9 cellular contexts compared by ENCODE assay signal in genomic region chr5:179620703-179621350, GRCh38. TPM values are rescaled to one million over a fixed set of nuclear protein-coding genes. Genes with fewer than 3 reads are reported as not detected.
A peak's percentile ranks its signal among the peaks of the same experiment; 100 is the strongest.
DNase-seq lines count a peak whose midpoint lies in the region; ATAC-seq and TF ChIP-seq lines count a peak whose summit lies in the region.
"Had no signal": no experiment of that assay in that cellular context is flagged by ENCODE, and none has a peak within 500 bp of the region (broad histone marks: within the 10 kb centered on the region; RNA-seq: fewer than 3 reads in every experiment).

No MANE protein-coding gene starts in this region.

- no peaks in the 10 kb centered on the region for H3K27me3 ChIP-seq in PC-9 (ENCODE audit: insufficient read depth, low read depth)
- H3K27me3 ChIP-seq in trophoblast cell (ENCODE audit: insufficient read depth, low read length), result no peaks in the 10 kb centered on the region

- peak overlapping the region; percentile 2; the same call in 1 of the 2 replicates for H3K27ac ChIP-seq in PC-9
- no peak overlapping the region for H3K27ac ChIP-seq in trophoblast cell (ENCODE audit: low read depth, low read length)
- H3K27ac ChIP-seq in caudate nucleus (ENCODE audit: low read depth, low read length), result no peak overlapping the region

- intact Hi-C loops in PC-9 (cut with micrococcal nuclease; ENCODE audit: unreplicated experiment), result loop anchor here (5.0 to 10.0 kb wide), 3 partner anchors 64 to 176 kb away; partner anchors contain the start of gene MAML1

- H3F3A ChIP-seq in PC-9 (ENCODE audit: insufficient read depth, low read depth), result peaks cover 80% of the 10 kb centered on the region

- no peaks in the 10 kb centered on the region for H3K9me3 ChIP-seq in ES-I3 (ENCODE audit: control insufficient read depth, insufficient read depth, low read length)
- no peaks in the 10 kb centered on the region for H3K9me3 ChIP-seq in PC-9 (ENCODE audit: insufficient read depth, low read depth)
- H3K9me3 ChIP-seq in trophoblast cell (ENCODE audit: insufficient read depth, low read depth, low read length), result no peaks in the 10 kb centered on the region

- BruUV-seq in PC-9 (replicated peaks; lab: Mats Ljungman, UMichigan), result no TSS peak

- H3K9ac ChIP-seq in ES-I3 (ENCODE audit: low read depth, low read length), result peak overlapping the region; percentile 74; the same call in 1 of the 2 replicates
- H3K9ac ChIP-seq in trophoblast cell (ENCODE audit: low read length), result peak overlapping the region; percentile 36

- no peak overlapping the region for H2BK12ac ChIP-seq in trophoblast cell (ENCODE audit: low read length)

- H3K36me3 ChIP-seq in ES-I3 (ENCODE audit: insufficient read depth, low read length) (peaks cover 52% of the 10 kb centered on the region), PC-9 (ENCODE audit: low read depth) (peaks cover 68% of the 10 kb centered on the region), trophoblast cell (ENCODE audit: control insufficient read depth in 1 of 2, insufficient read depth in 2 of 2, low read length in 2 of 2) (peaks cover 18 to 38% of the 10 kb centered on the region in 2 experiments)

- no peak overlapping the region for H2AFZ ChIP-seq in PC-9
- H2AFZ ChIP-seq in trophoblast cell (ENCODE audit: insufficient read depth, low read length, poor library complexity), result no peak overlapping the region

- no peak overlapping the region for H2AK5ac ChIP-seq in trophoblast cell (ENCODE audit: low read length)

- TF ChIP-seq CTCF in PC-9 (conservative IDR thresholded peaks at IDR 0.05), result no peak
- TF ChIP-seq CTCF in epithelial cell of proximal tubule (conservative IDR thresholded peaks at IDR 0.05; ENCODE audit: low read depth, low read length), result no peak

- H3K23ac ChIP-seq in trophoblast cell (ENCODE audit: low read length), result no peak overlapping the region

- peaks cover 14% of the 10 kb centered on the region for H3K79me1 ChIP-seq in trophoblast cell (ENCODE audit: low read length)

- H3K4me1 ChIP-seq in ES-I3 (ENCODE audit: insufficient read depth, low read length) (peaks cover 11% of the 10 kb centered on the region), PC-9 (replicated peaks; ENCODE audit: insufficient read depth) (peaks cover 36% of the 10 kb centered on the region), trophoblast cell (ENCODE audit: control insufficient read depth in 1 of 2, insufficient read depth in 2 of 2, low read length in 2 of 2) (peaks cover 9 to 10% of the 10 kb centered on the region in 2 experiments)

- H3K14ac ChIP-seq in trophoblast cell (ENCODE audit: low read length), result no peak overlapping the region

- H2BK5ac ChIP-seq in trophoblast cell (ENCODE audit: low read depth, low read length, poor library complexity), result no peak overlapping the region

- peak overlapping the region; percentile 82 for H3K4me2 ChIP-seq in PC-9
- H3K4me2 ChIP-seq in trophoblast cell (ENCODE audit: low read length), result peak overlapping the region; percentile 95

- H4K8ac ChIP-seq in trophoblast cell (ENCODE audit: low read depth, low read length), result no peak overlapping the region

- no CpG with 5 or more reads among the region's 5 CpGs for WGBS in trophoblast cell (ENCODE audit: extremely low coverage, insufficient coverage, insufficient read length)

- no peaks in the 10 kb centered on the region for H3K9me2 ChIP-seq in PC-9 (ENCODE audit: insufficient read depth)

- H2BK120ac ChIP-seq in trophoblast cell (ENCODE audit: insufficient read depth, low read length, poor library complexity), result no peak overlapping the region

- CTCF ChIA-PET in PC-9 (lab: Charles Lee), result interaction anchor here (0.6 kb wide), 1 partner anchor 70 kb away, joined by 6 read pairs; the partner anchor contains the start of gene RUFY1

- ATAC-seq in GM21381 (IDR thresholded peaks at IDR 0.05; ENCODE audit: unreplicated experiment), result no peak

- peak overlapping the region; percentile 86 for H3K4ac ChIP-seq in trophoblast cell (ENCODE audit: low read depth, low read length)

- H4K91ac ChIP-seq in trophoblast cell (ENCODE audit: low read depth, low read length), result no peak overlapping the region

- H4K20me1 ChIP-seq in PC-9 (ENCODE audit: insufficient read depth), result peaks cover 68% of the 10 kb centered on the region

- peaks cover 84% of the 10 kb centered on the region for H3K79me2 ChIP-seq in PC-9 (ENCODE audit: low read depth)
- H3K79me2 ChIP-seq in trophoblast cell (ENCODE audit: control insufficient read depth, insufficient read depth, low read length, poor library complexity), result peaks cover 24% of the 10 kb centered on the region

- H3K18ac ChIP-seq in trophoblast cell (ENCODE audit: low read length), result no peak overlapping the region

- DNase-seq in PC-9 (peak in 1 of 2 experiments; percentile 44), epithelial cell of proximal tubule (ENCODE audit: low read depth) (no peak), trophoblast cell (peak in 1 of 2 donors; percentile 52), NCI-H2171 treated with DMSO at 0.1 percent for 48 hours (lab: John Stamatoyannopoulos, UW) (no peak), caudate nucleus (lab: John Stamatoyannopoulos, UW) (no peak)
- no peak for DNase-seq in activated CD8-positive, alpha-beta memory T cell treated with anti-CD3 and anti-CD28 coated beads for 24 hours
- DNase-seq: activated CD4-positive, alpha-beta T cell treated with anti-CD3 and anti-CD28 coated beads, Interleukin-2, amount 50 U/mL, for 1 hour had no signal

- POLR2A ChIA-PET in PC-9 (lab: Charles Lee; ENCODE audit: unreplicated experiment), result interaction anchor here (0.6 kb wide), 2 partner anchors 101 to 127 kb away, joined by 3 read pairs; no protein-coding TSS in a partner anchor

- H3K4me3 ChIP-seq in PC-9 (peak overlapping the region; percentile 95), epithelial cell of proximal tubule (ENCODE audit: low read depth, low read length) (peak overlapping the region; percentile 97), trophoblast cell (ENCODE audit: low read depth, low read length) (no peak overlapping the region)

- H4K12ac ChIP-seq in trophoblast cell (ENCODE audit: low read depth, low read length), result no peak overlapping the region

RNA-seq across cellular contexts. Expression of gene HNRNPH1, which starts 2.6 kb away (rescaled TPM):
- total RNA-seq in PC-9 (2021) (626 and 723 TPM in 2 replicates), epithelial cell of proximal tubule (405 and 511 TPM in 2 replicates)
- polyA plus RNA-seq in trophoblast cell (2013), result 408 and 418 TPM in 2 replicates
